10 cellular contexts compared by ENCODE assay signal in genomic region chr2:8511868-8512612, GRCh38.
DNase-seq lines count a peak whose midpoint lies in the region; ATAC-seq and TF ChIP-seq lines count a peak whose summit lies in the region.
"Had no signal": no experiment of that assay in that cellular context is flagged by ENCODE, and none has a peak within 500 bp of the region (broad histone marks: within the 10 kb centered on the region; RNA-seq: fewer than 3 reads in every experiment).

No MANE protein-coding gene starts in this region.

- H3K27me3 Mint-ChIP-seq in activated CD8-positive, alpha-beta T cell treated with anti-CD3 and anti-CD28 coated beads, Interleukin-2, amount 10 ng/mL, durations not matched to agents 7 days and 5 days (ENCODE audit: low read depth) = no peaks in the 10 kb centered on the region

- no peak for ATAC-seq in activated CD8-positive, alpha-beta T cell treated with anti-CD3 and anti-CD28 coated beads, Interleukin-2, amount 10 ng/mL, durations not matched to agents 7 days and 5 days
- peak; percentile 48 for ATAC-seq in left lung
- no peak for ATAC-seq in GM19467 (IDR thresholded peaks at IDR 0.05; ENCODE audit: unreplicated experiment)
- no peak for ATAC-seq in GM18498 (IDR thresholded peaks at IDR 0.05; ENCODE audit: unreplicated experiment)

- peaks cover 36% of the 10 kb centered on the region for H3K9me3 Mint-ChIP-seq in activated CD8-positive, alpha-beta T cell treated with anti-CD3 and anti-CD28 coated beads, Interleukin-2, amount 10 ng/mL, durations not matched to agents 7 days and 5 days (ENCODE audit: insufficient read depth)

- peaks cover 0 to 7% of the 10 kb centered on the region in 2 donors for H3K9me3 ChIP-seq in left lung

- no peak for TF ChIP-seq CTCF in left lung (IDR thresholded peaks at IDR 0.05)

- no peak overlapping the region for H3K27ac ChIP-seq in left lung

- peak overlapping the region; percentile 90 for H3K27ac Mint-ChIP-seq in activated CD8-positive, alpha-beta T cell treated with anti-CD3 and anti-CD28 coated beads, Interleukin-2, amount 10 ng/mL, durations not matched to agents 7 days and 5 days

- H3K36me3 ChIP-seq in left lung (no peaks in the 10 kb centered on the region), H7 (replicated peaks; ENCODE audit: control insufficient read depth, insufficient read depth, low read length) (no peaks in the 10 kb centered on the region)

- CTCF ChIA-PET in activated CD8-positive, alpha-beta T cell treated with anti-CD3 and anti-CD28 coated beads, Interleukin-2, amount 10 ng/mL, durations not matched to agents 7 days and 5 days (lab: Charles Lee) = no interaction called here

- no peak overlapping the region for H3K4me3 ChIP-seq in left lung
- no peak overlapping the region for H3K4me3 ChIP-seq in H7 (ENCODE audit: insufficient read depth, low read depth, low read length)

- POLR2A ChIA-PET in activated CD8-positive, alpha-beta T cell treated with anti-CD3 and anti-CD28 coated beads, Interleukin-2, amount 10 ng/mL, durations not matched to agents 7 days and 5 days (lab: Charles Lee) = interaction anchor here (1.3 kb wide), 1 partner anchor 173 kb away, joined by 3 read pairs; no protein-coding TSS in a partner anchor

- no peak overlapping the region for H3K4me3 Mint-ChIP-seq in activated CD8-positive, alpha-beta T cell treated with anti-CD3 and anti-CD28 coated beads, Interleukin-2, amount 10 ng/mL, durations not matched to agents 7 days and 5 days

- H3K4me1 Mint-ChIP-seq in activated CD8-positive, alpha-beta T cell treated with anti-CD3 and anti-CD28 coated beads, Interleukin-2, amount 10 ng/mL, durations not matched to agents 7 days and 5 days (ENCODE audit: low read depth) = peaks cover 70% of the 10 kb centered on the region

- peaks cover 0 to 35% of the 10 kb centered on the region in 2 donors for H3K4me1 ChIP-seq in left lung

- DNase-seq in COLO829 (ENCODE audit: low spot score) (peak; percentile 13), HS-5 (ENCODE audit: low read depth) (peak; percentile 19), left lung (no peak), NCI-H1436 (lab: John Stamatoyannopoulos, UW) (no peak), H7 (no peak)
- DNase-seq in activated CD8-positive, alpha-beta T cell treated with anti-CD3 and anti-CD28 coated beads, Interleukin-2, amount 10 ng/mL, durations not matched to agents 7 days and 5 days = no peak
- DNase-seq: activated CD4-positive, alpha-beta T cell treated with anti-CD3 and anti-CD28 coated beads, Interleukin-2, amount 50 U/mL, for 48 hours; anterior cingulate cortex had no signal

- H3K27me3 ChIP-seq in left lung = no peaks in the 10 kb centered on the region
- no peaks in the 10 kb centered on the region for H3K27me3 ChIP-seq in H7 (ENCODE audit: control insufficient read depth, insufficient read depth, low read length)

- intact Hi-C loops in left lung (cut with DNase I) = no loop called here

- peaks cover 59% of the 10 kb centered on the region for H3K36me3 Mint-ChIP-seq in activated CD8-positive, alpha-beta T cell treated with anti-CD3 and anti-CD28 coated beads, Interleukin-2, amount 10 ng/mL, durations not matched to agents 7 days and 5 days (ENCODE audit: low read depth)

Comparison
In these comparisons a context has a peak if more than half of its experiments do, and no peak if none do; other contexts are left out.
1. DNase-seq: peak in COLO829 (single experiment) and HS-5 (single experiment); none in activated CD8-positive, alpha-beta T cell treated with anti-CD3 and anti-CD28 coated beads, Interleukin-2, amount 10 ng/mL, durations not matched to agents 7 days and 5 days (single experiment), left lung (0 of 2), NCI-H1436 (single experiment) and H7 (single experiment).